ENCODE assay signal across 19 cellular contexts in genomic region chr9:36739538-36740116, GRCh38.
DNase-seq lines count a peak whose midpoint lies in the region; ATAC-seq, FAIRE-seq and TF ChIP-seq lines count a peak whose summit lies in the region.
"Had no signal": no experiment of that assay in that cellular context is flagged by ENCODE, and none has a peak within 500 bp of the region (broad histone marks: within the 10 kb centered on the region; RNA-seq: fewer than 3 reads in every experiment).

No MANE protein-coding gene starts in this region.

- no TSS peak for BruUV-seq in HepG2 (replicated peaks; lab: Mats Ljungman, UMichigan)

- no peaks in the 10 kb centered on the region for H3K79me1 ChIP-seq in mesenchymal stem cell (replicated peaks; ENCODE audit: low read length, poor library complexity, severe bottlenecking)

- no peak overlapping the region for H2AFZ ChIP-seq in HepG2 (ENCODE audit: low read length)
- no peak overlapping the region for H2AFZ ChIP-seq in mesenchymal stem cell (ENCODE audit: low read depth, low read length)

- peaks cover 1 to 34% of the 10 kb centered on the region in 2 experiments for H3K27me3 ChIP-seq in HepG2 (ENCODE audit: control insufficient read depth in 1 of 2, insufficient read depth in 2 of 2, low read length in 2 of 2)
- no peaks in the 10 kb centered on the region for H3K27me3 ChIP-seq in right lobe of liver
- H3K27me3 ChIP-seq in mesenchymal stem cell (ENCODE audit: control insufficient read depth in 1 of 2, insufficient read depth in 1 of 2, low read length in 2 of 2): peaks cover 60 to 71% of the 10 kb centered on the region in 2 experiments

- POLR2A ChIA-PET in HepG2 (lab: Yijun Ruan, JAX): no interaction called here

- H2BK15ac ChIP-seq in mesenchymal stem cell (ENCODE audit: low read depth, poor library complexity, severe bottlenecking): no peak overlapping the region

- H3K27me3 Mint-ChIP-seq in brain: peaks cover 38% of the 10 kb centered on the region

- H3K9ac ChIP-seq in HepG2 (ENCODE audit: insufficient read depth, low read depth, low read length) (no peak overlapping the region), mesenchymal stem cell (ENCODE audit: low read length) (peak overlapping the region; percentile 22)

- DNase-seq in HepG2 (ENCODE audit: low spot score) (no peak), right lobe of liver (no peak), mesenchymal stem cell (no peak), GM12892 (ENCODE audit: insufficient read length) (no peak), sciatic nerve (ENCODE audit: low spot score) (no peak), EL (no peak), omental fat pad (ENCODE audit: low spot score) (no peak)
- DNase-seq: activated CD4-positive, CD25-positive, alpha-beta regulatory T cell; DMS153; esophagus squamous epithelium; NCI-H187; NCI-H446 treated with DMSO at 0.1 percent for 48 hours; transverse colon had no signal

- TF ChIP-seq EP300 in HepG2 (IDR thresholded peaks at IDR 0.05; ENCODE audit: low read depth in 2 of 2, low read length in 2 of 2) (no peak), HepG2 (CRISPR knock-in tag; IDR thresholded peaks at IDR 0.05; ENCODE audit: borderline replicate concordance) (no peak)

- H3K27ac ChIP-seq in HepG2 (ENCODE audit: extremely low read length, insufficient read depth, low read length) (no peak overlapping the region), right lobe of liver (no peak overlapping the region), mesenchymal stem cell (ENCODE audit: low read length, poor library complexity, severe bottlenecking) (no peak overlapping the region)
- H3K27ac ChIP-seq: A549, esophagus squamous epithelium, transverse colon had no signal

- intact Hi-C loops in HepG2 (cut with micrococcal nuclease; ENCODE audit: unreplicated experiment) (no loop called here), right lobe of liver (cut with DNase I) (no loop called here), sciatic nerve (cut with DNase I) (no loop called here)

- H2BK12ac ChIP-seq in mesenchymal stem cell (ENCODE audit: low read length in 2 of 2): no peak overlapping the region

- ATAC-seq in HepG2 (0 out of 3 replicates have a peak, but pooled peaks have one; percentile 31), right lobe of liver (no peak), sciatic nerve (no peak), omental fat pad (ENCODE audit: low FRiP score) (no peak)
- ATAC-seq: A549, Right ventricle myocardium inferior had no signal

- peak overlapping the region in 2 of 5 experiments; percentile 57 to 92 for H3K27ac Mint-ChIP-seq in brain
- H3K27ac Mint-ChIP-seq: CD14-positive monocyte, nephron had no signal

- no peak overlapping the region for H3K4ac ChIP-seq in mesenchymal stem cell (ENCODE audit: low read depth in 1 of 2, low read length in 2 of 2)

- no peak overlapping the region for H3K23ac ChIP-seq in mesenchymal stem cell (ENCODE audit: low read length in 2 of 2)

- H3K4me1 ChIP-seq in HepG2 (ENCODE audit: insufficient read depth, low read length): no peaks in the 10 kb centered on the region
- no peaks in the 10 kb centered on the region for H3K4me1 ChIP-seq in right lobe of liver
- H3K4me1 ChIP-seq in mesenchymal stem cell (ENCODE audit: control insufficient read depth, insufficient read depth, low read depth, low read length): peaks cover 3% of the 10 kb centered on the region

- FAIRE-seq in HepG2 (lab: Jason Lieb, UNC) (no peak), GM12892 (lab: Jason Lieb, UNC) (no peak)
- FAIRE-seq: A549, islet of Langerhans had no signal

- peak overlapping the region in 3 of 5 experiments; percentile 10 to 69 (median 57) for H3K4me3 Mint-ChIP-seq in brain
- H3K4me3 Mint-ChIP-seq: nephron had no signal

- H3K14ac ChIP-seq in mesenchymal stem cell (ENCODE audit: low read length in 2 of 2): no peak overlapping the region

- TF ChIP-seq RAD21 in HepG2 (CRISPR knock-in tag; IDR thresholded peaks at IDR 0.05): no peak

- no peak overlapping the region for H2AK5ac ChIP-seq in mesenchymal stem cell (ENCODE audit: low read length, severe bottlenecking)

- no peak overlapping the region for H3K18ac ChIP-seq in mesenchymal stem cell (ENCODE audit: low read depth in 1 of 2, low read length in 2 of 2)

- 43% methylated on average over 22 of the region's 42 CpGs for WGBS in HepG2 (ENCODE audit: low lambda C conversion rate)
- 6% methylated on average over 23 of the region's 42 CpGs for WGBS in right lobe of liver (ENCODE audit: insufficient coverage, low coverage, low lambda C conversion rate, missing lambda C conversion rate)
- WGBS in mesenchymal stem cell: 79% methylated on average over 37 of the region's 42 CpGs

- H3K36me3 ChIP-seq in HepG2 (replicated peaks in 1 of 2; ENCODE audit: control insufficient read depth in 1 of 2, insufficient read depth in 2 of 2, low read length in 2 of 2) (no peaks in the 10 kb centered on the region), right lobe of liver (no peaks in the 10 kb centered on the region), mesenchymal stem cell (ENCODE audit: control insufficient read depth in 1 of 2, insufficient read depth in 2 of 2, low read depth in 1 of 2, low read length in 2 of 2) (no peaks in the 10 kb centered on the region)
- H3K36me3 ChIP-seq: esophagus squamous epithelium, transverse colon had no signal

- no peaks in the 10 kb centered on the region for H3K79me2 ChIP-seq in HepG2 (ENCODE audit: insufficient read depth, low read length)

- no peak overlapping the region for H4K8ac ChIP-seq in mesenchymal stem cell (ENCODE audit: low read length)

- H3K36me3 Mint-ChIP-seq in brain: no peaks in the 10 kb centered on the region
- H3K36me3 Mint-ChIP-seq: CD14-positive monocyte had no signal

- H3K4me2 ChIP-seq in HepG2 (ENCODE audit: low read depth, low read length) (no peak overlapping the region), mesenchymal stem cell (ENCODE audit: low read length, poor library complexity, severe bottlenecking) (no peak overlapping the region)
- H3K4me2 ChIP-seq: A549 had no signal

- H2BK5ac ChIP-seq in mesenchymal stem cell (ENCODE audit: low read depth, low read length, poor library complexity, severe bottlenecking): no peak overlapping the region

- CTCF ChIA-PET in HepG2 (lab: Yijun Ruan, JAX; ENCODE audit: low intra/inter-chr PET ratio, low total read pairs): no interaction called here

- TF ChIP-seq POLR2A in HepG2 (IDR thresholded peaks at IDR 0.05; ENCODE audit: insufficient read depth in 1 of 2, low read depth in 2 of 2, low read length in 2 of 2): no peak
- no peak for TF ChIP-seq POLR2A in right lobe of liver (IDR thresholded peaks at IDR 0.05)
- no peak for TF ChIP-seq POLR2A in GM12892 (IDR thresholded peaks at IDR 0.05; ENCODE audit: low read depth, low read length)

- TF ChIP-seq CTCF in HepG2 (CRISPR knock-in tag; IDR thresholded peaks at IDR 0.05) (no peak), right lobe of liver (IDR thresholded peaks at IDR 0.05) (no peak), brain (conservative IDR thresholded peaks at IDR 0.05) (no peak), omental fat pad (IDR thresholded peaks at IDR 0.05) (no peak)

- H3K4me3 ChIP-seq in HepG2 (replicated peaks in 1 of 3; ENCODE audit: insufficient read depth in 1 of 3, low read depth in 2 of 3, low read length in 3 of 3) (no peak overlapping the region), right lobe of liver (no peak overlapping the region), mesenchymal stem cell (ENCODE audit: insufficient read depth in 1 of 2, low read depth in 1 of 2, low read length in 2 of 2) (peak overlapping the region in 1 of 2 experiments; percentile 37)
- H3K4me3 ChIP-seq: A549, esophagus squamous epithelium, transverse colon had no signal

- in situ Hi-C loops in HepG2 (cut with HindIII; ENCODE audit: extremely low pct_ligation_motif_present, low pct_unique_long_range_greater_than_20kb): no loop called here

- peaks cover 12% of the 10 kb centered on the region for H3K4me1 Mint-ChIP-seq in brain
- H3K4me1 Mint-ChIP-seq: nephron had no signal

- H3K9me3 ChIP-seq in HepG2 (ENCODE audit: low read length): no peaks in the 10 kb centered on the region
- no peaks in the 10 kb centered on the region for H3K9me3 ChIP-seq in right lobe of liver
- no peaks in the 10 kb centered on the region for H3K9me3 ChIP-seq in mesenchymal stem cell (ENCODE audit: control insufficient read depth, low read length)
- H3K9me3 ChIP-seq: A549, esophagus squamous epithelium, transverse colon had no signal

- H4K20me1 ChIP-seq in HepG2 (ENCODE audit: insufficient read depth, low read length): no peaks in the 10 kb centered on the region

- no peak overlapping the region for H4K91ac ChIP-seq in mesenchymal stem cell (ENCODE audit: low read length)

- H2BK120ac ChIP-seq in mesenchymal stem cell (ENCODE audit: low read depth, low read length): no peak overlapping the region

- no peaks in the 10 kb centered on the region for H3K9me3 Mint-ChIP-seq in brain
- H3K9me3 Mint-ChIP-seq: nephron had no signal

TF ChIP-seq in HepG2, 621 proteins besides CTCF, POLR2A, EP300 and RAD21:
- TF ChIP-seq RBFOX2 (IDR thresholded peaks at IDR 0.05; ENCODE audit: low read depth, low read length) (no peak), HOMEZ (CRISPR knock-in tag; IDR thresholded peaks at IDR 0.05; ENCODE audit: low read depth) (no peak), NFE2 (CRISPR knock-in tag; IDR thresholded peaks at IDR 0.05) (no peak), NR2F6 (IDR thresholded peaks at IDR 0.05) (no peak), NR2F6 (CRISPR knock-in tag; IDR thresholded peaks at IDR 0.05) (no peak), HOXA9 (CRISPR knock-in tag; IDR thresholded peaks at IDR 0.05; ENCODE audit: borderline replicate concordance) (no peak), ZNF101 (CRISPR knock-in tag; IDR thresholded peaks at IDR 0.05; ENCODE audit: borderline replicate concordance, low read depth) (no peak)
TF ChIP-seq in HepG2: peak in this region for 0.
